12 cellular contexts compared by ENCODE assay signal in the genomic region with DNA sequence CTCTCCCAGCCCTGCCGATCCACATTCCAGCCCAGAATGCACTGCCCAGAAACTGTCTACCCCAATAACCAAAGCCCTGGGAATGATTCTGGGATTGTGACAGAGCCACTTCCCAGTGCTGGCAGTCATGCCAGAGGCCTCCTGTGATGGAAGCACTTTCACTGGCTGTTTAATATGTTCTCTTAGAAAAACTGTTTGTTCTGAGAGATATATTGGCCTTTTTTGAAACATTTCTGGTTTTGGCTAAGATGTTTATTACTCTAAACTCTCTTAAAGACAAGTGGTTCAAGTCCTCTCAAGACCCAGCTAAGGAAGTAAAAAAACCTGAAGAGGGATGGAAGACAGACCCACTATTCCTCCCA.
DNase-seq lines count a peak whose midpoint lies in the region; ATAC-seq and TF ChIP-seq lines count a peak whose summit lies in the region.
"Had no signal": no experiment of that assay in that cellular context is flagged by ENCODE, and none has a peak within 500 bp of the region (broad histone marks: within the 10 kb centered on the region; RNA-seq: fewer than 3 reads in every experiment).

No MANE protein-coding gene starts in this region.

- intact Hi-C loops in thyroid gland (cut with DNase I) = no loop called here

- POLR2A ChIA-PET in SK-N-SH (lab: Yijun Ruan, JAX) = no interaction called here

- no peaks in the 10 kb centered on the region for H3K9me3 ChIP-seq in SK-N-SH
- no peaks in the 10 kb centered on the region for H3K9me3 ChIP-seq in muscle layer of duodenum (ENCODE audit: control insufficient read depth in 1 of 2, low read length in 2 of 2)
- H3K9me3 ChIP-seq in thyroid gland = no peaks in the 10 kb centered on the region

- peaks cover 10% of the 10 kb centered on the region; the same call in 1 of the 2 replicates for H3K79me2 ChIP-seq in SK-N-SH (ENCODE audit: insufficient read depth)

- H4K20me1 ChIP-seq in SK-N-SH (ENCODE audit: insufficient read depth) = no peaks in the 10 kb centered on the region

- no peak overlapping the region for H3K9ac ChIP-seq in SK-N-SH
- H3K9ac ChIP-seq: KMS-11 had no signal

- WGBS in SK-N-SH (ENCODE audit: low lambda C conversion rate) = 56% methylated on average over 1 of the region's 1 CpG
- WGBS in thyroid gland, 2 donors = 32 to 50% methylated on average over 1 of the region's 1 CpG

- in situ Hi-C loops in ACHN (cut with HindIII; ENCODE audit: low pct_ligation_motif_present, low pct_unique_long_range_greater_than_20kb, low sequenced_read_pairs) = no loop called here

- H3K27ac ChIP-seq in SK-N-SH (ENCODE audit: low read depth in 2 of 2, low read length in 1 of 2) (peak overlapping the region; percentile 52 to 80; a peak in 2 of 4 replicates), muscle layer of duodenum (ENCODE audit: low read length) (peak overlapping the region; percentile 56), thyroid gland (peak overlapping the region; percentile 87 to 99 (median 94))
- H3K27ac ChIP-seq: KMS-11 had no signal

- peaks cover 64 to 76% of the 10 kb centered on the region in 2 experiments for H3K36me3 ChIP-seq in SK-N-SH (replicated peaks in 1 of 2; ENCODE audit: control insufficient read depth in 1 of 2, insufficient read depth in 2 of 2, low read length in 1 of 2)
- H3K36me3 ChIP-seq in muscle layer of duodenum (ENCODE audit: control insufficient read depth in 1 of 2, insufficient read depth in 2 of 2, low read length in 2 of 2) = peaks cover 10 to 13% of the 10 kb centered on the region in 2 donors
- H3K36me3 ChIP-seq in thyroid gland = no peaks in the 10 kb centered on the region

- no peak for TF ChIP-seq EP300 in SK-N-SH (IDR thresholded peaks at IDR 0.05; ENCODE audit: borderline replicate concordance in 1 of 2, low read depth in 1 of 2, low read length in 1 of 2)

- H2AFZ ChIP-seq in SK-N-SH (ENCODE audit: low read depth) = no peak overlapping the region

- TF ChIP-seq POLR2A in thyroid gland (IDR thresholded peaks at IDR 0.05) = peak in 1 of 2 donors; percentile 12

- DNase-seq in SK-N-SH (no peak), epithelial cell of esophagus (ENCODE audit: low read depth) (peak; percentile 22), thyroid gland (peak; percentile 61 to 74), ACHN (no peak)
- no peak for DNase-seq in stimulated activated CD4-positive, alpha-beta T cell treated with anti-CD3 and anti-CD28 coated beads, Interleukin-12 subunit alpha, Interleukin-12 subunit beta, amount 100 ng/mL, for 4 hours
- DNase-seq in activated CD4-positive, CD25-positive, alpha-beta regulatory T cell treated with anti-CD3 and anti-CD28 coated beads, Interleukin-2, amount 50 U/mL, for 72 hours = no peak
- DNase-seq: activated B cell treated with CpG ODN at 0.5 μM for 24 hours, NCI-H1105 had no signal

- TF ChIP-seq RAD21 in SK-N-SH (IDR thresholded peaks at IDR 0.05; ENCODE audit: low read length) = no peak

- H3K4me3 ChIP-seq in SK-N-SH (ENCODE audit: low read depth in 2 of 2, low read length in 1 of 2) (no peak overlapping the region), epithelial cell of esophagus (ENCODE audit: low read length) (no peak overlapping the region), muscle layer of duodenum (ENCODE audit: low read depth in 1 of 2, low read length in 2 of 2) (no peak overlapping the region), thyroid gland (replicated peaks in 1 of 3) (no peak overlapping the region)

- no peak overlapping the region for H3K4me2 ChIP-seq in SK-N-SH
- H3K4me2 ChIP-seq: KMS-11 had no signal

- no peak for TF ChIP-seq CTCF in SK-N-SH (IDR thresholded peaks at IDR 0.05)
- no peak for TF ChIP-seq CTCF in epithelial cell of esophagus (IDR thresholded peaks at IDR 0.05; ENCODE audit: insufficient read depth, low read depth, low read length, missing control alignments)
- no peak for TF ChIP-seq CTCF in thyroid gland (IDR thresholded peaks at IDR 0.05)

- no peaks in the 10 kb centered on the region for H3K27me3 ChIP-seq in SK-N-SH (ENCODE audit: insufficient read depth)
- H3K27me3 ChIP-seq in muscle layer of duodenum (ENCODE audit: low read depth, low read length) = no peaks in the 10 kb centered on the region
- H3K27me3 ChIP-seq in thyroid gland = no peaks in the 10 kb centered on the region

- CTCF ChIA-PET in SK-N-SH (lab: Yijun Ruan, JAX) = interaction anchor here (1.8 kb wide), 1 partner anchor 60 kb away, joined by 5 read pairs; no protein-coding TSS in a partner anchor

- H3F3A ChIP-seq in SK-N-SH (replicated peaks; ENCODE audit: insufficient read depth) = peaks cover 41% of the 10 kb centered on the region

- H3K4me1 ChIP-seq in SK-N-SH (ENCODE audit: control insufficient read depth in 1 of 2, insufficient read depth in 2 of 2, low read depth in 1 of 2, low read length in 1 of 2) = peaks cover 28 to 42% of the 10 kb centered on the region in 2 experiments
- peaks cover 27 to 73% of the 10 kb centered on the region in 2 donors for H3K4me1 ChIP-seq in muscle layer of duodenum (ENCODE audit: control insufficient read depth in 1 of 2, insufficient read depth in 2 of 2, low read length in 2 of 2)
- H3K4me1 ChIP-seq in thyroid gland = peaks cover 57 to 60% of the 10 kb centered on the region in 2 donors

- H3K9me2 ChIP-seq in SK-N-SH = no peaks in the 10 kb centered on the region

- no peak for ATAC-seq in HG02852 (IDR thresholded peaks at IDR 0.05; ENCODE audit: unreplicated experiment)
- ATAC-seq: left lobe of liver had no signal

TF ChIP-seq in SK-N-SH, 30 proteins besides CTCF, POLR2A, EP300 and RAD21:
- TF ChIP-seq SMC3 (IDR thresholded peaks at IDR 0.05; ENCODE audit: low read depth, low read length) (no peak), SIN3A (IDR thresholded peaks at IDR 0.05; ENCODE audit: borderline replicate concordance, low read depth, low read length) (no peak), EZH2phosphoT487 (IDR thresholded peaks at IDR 0.05; ENCODE audit: borderline replicate concordance, low read depth) (no peak), ELF1 (IDR thresholded peaks at IDR 0.05) (no peak), RFX5 (IDR thresholded peaks at IDR 0.05; ENCODE audit: low read length) (no peak), GATA2 (CRISPR knock-in tag; IDR thresholded peaks at IDR 0.05) (no peak), POLR2AphosphoS5 (IDR thresholded peaks at IDR 0.05; ENCODE audit: low read depth, low read length) (no peak)
- TF ChIP-seq, protein P1, sequence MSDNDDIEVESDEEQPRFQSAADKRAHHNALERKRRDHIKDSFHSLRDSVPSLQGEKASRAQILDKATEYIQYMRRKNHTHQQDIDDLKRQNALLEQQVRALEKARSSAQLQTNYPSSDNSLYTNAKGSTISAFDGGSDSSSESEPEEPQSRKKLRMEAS (IDR thresholded peaks at IDR 0.05; ENCODE audit: low read depth) = no peak

Comparison
In these comparisons a context has a peak if more than half of its experiments do, and no peak if none do; other contexts are left out.
1. DNase-seq: peak in epithelial cell of esophagus (single experiment) and thyroid gland (2 of 2); none in SK-N-SH (single experiment), ACHN (single experiment), stimulated activated CD4-positive, alpha-beta T cell treated with anti-CD3 and anti-CD28 coated beads, Interleukin-12 subunit alpha, Interleukin-12 subunit beta, amount 100 ng/mL, for 4 hours (single experiment) and activated CD4-positive, CD25-positive, alpha-beta regulatory T cell treated with anti-CD3 and anti-CD28 coated beads, Interleukin-2, amount 50 U/mL, for 72 hours (single experiment).
2. Peak in every context shown above with its lines, with median percentiles within 50 percentile points of each other: H3K27ac ChIP-seq.